ENCODE assay signal across 8 cellular contexts in the genomic region with DNA sequence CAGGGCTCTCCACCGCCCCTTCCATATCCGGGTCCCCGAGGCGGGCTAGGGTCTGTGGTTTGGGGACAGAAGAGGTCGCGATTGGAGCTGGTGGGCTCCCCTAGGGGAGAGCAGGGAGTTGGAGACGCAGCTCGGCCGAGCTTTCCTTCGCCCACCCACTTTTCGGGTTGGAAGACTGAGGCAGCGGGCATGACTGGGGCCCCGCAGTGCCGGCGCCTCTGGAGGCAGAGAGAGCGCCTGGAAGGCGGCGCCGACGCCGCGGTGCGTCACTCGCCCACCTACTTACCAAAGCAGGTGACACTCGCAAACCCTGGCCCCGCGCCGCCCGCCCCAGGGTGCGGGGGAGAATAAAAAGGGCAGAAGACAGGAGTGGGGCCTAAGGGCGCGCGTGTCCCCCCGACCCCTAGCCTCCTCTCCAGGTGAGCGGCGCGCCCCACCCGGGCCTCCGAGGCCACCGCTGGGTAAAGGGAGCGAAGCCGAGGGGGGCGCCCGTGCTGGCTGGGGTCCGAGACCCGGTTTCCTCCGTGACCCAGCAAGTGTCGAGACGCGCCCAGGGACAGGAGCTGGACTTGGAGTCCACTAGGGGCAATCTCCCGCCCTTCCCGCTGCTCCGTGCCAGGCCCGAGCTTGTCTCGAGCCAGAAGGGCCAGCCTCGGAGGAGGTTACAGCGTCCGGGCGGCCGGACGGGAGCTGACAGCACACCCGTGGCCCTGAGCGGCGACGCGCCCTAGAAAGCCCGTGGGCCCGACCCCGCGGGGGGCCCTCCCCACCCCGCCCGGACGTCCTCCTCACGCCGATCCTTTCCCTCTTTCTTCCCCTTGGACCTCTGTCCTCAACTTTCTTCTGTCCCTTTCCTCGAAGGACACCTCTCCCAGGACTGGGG. TPM values are rescaled to one million over a fixed set of nuclear protein-coding genes. Genes with fewer than 3 reads are reported as not detected.
DNase-seq lines count a peak whose midpoint lies in the region; ATAC-seq and TF ChIP-seq lines count a peak whose summit lies in the region.

No MANE protein-coding gene starts in this region.

- H3K9me3 ChIP-seq in H9 (ENCODE audit: control insufficient read depth, low read depth, low read length) (no peaks in the 10 kb centered on the region), MG63 (no peaks in the 10 kb centered on the region), neuron (ENCODE audit: low read length) (peaks cover 2% of the 10 kb centered on the region)

- no peak overlapping the region for H2BK120ac ChIP-seq in H9 (ENCODE audit: low read depth, low read length, poor library complexity, severe bottlenecking)

- no peak overlapping the region for H3K9ac ChIP-seq in H9 (ENCODE audit: extremely low read depth, insufficient read length, low read length)

- no peaks in the 10 kb centered on the region for H4K20me1 ChIP-seq in H9 (ENCODE audit: control insufficient read depth, insufficient read depth, insufficient read length)

- H3K4me1 ChIP-seq in H9 (ENCODE audit: insufficient read depth, low read length) (peaks cover 6% of the 10 kb centered on the region; the same call in 1 of the 2 replicates), neuron (ENCODE audit: insufficient read depth, low read length) (peaks cover 12% of the 10 kb centered on the region)

- no peak overlapping the region for H2BK12ac ChIP-seq in H9 (ENCODE audit: insufficient read length, low read depth, low read length)

- H3K4me3 ChIP-seq in GM12865 (ENCODE audit: low read depth, low read length) (peak overlapping the region; percentile 98), MG63 (peak overlapping the region; percentile 58), neuron (ENCODE audit: low read length) (peak overlapping the region; percentile 59)

- no peaks in the 10 kb centered on the region for H3K36me3 ChIP-seq in MG63
- H3K36me3 ChIP-seq in neuron (ENCODE audit: insufficient read depth, low read length), result no peaks in the 10 kb centered on the region

- H2BK20ac ChIP-seq in H9 (ENCODE audit: low read depth, low read length, poor library complexity, severe bottlenecking), result no peak overlapping the region

- H2AK5ac ChIP-seq in H9 (ENCODE audit: insufficient read length, low read length), result no peak overlapping the region

- H3K23me2 ChIP-seq in H9 (ENCODE audit: insufficient read length, low read depth, low read length, poor library complexity, severe bottlenecking), result peaks cover 15% of the 10 kb centered on the region

- H3K9me3 Mint-ChIP-seq in H9, result peaks cover 0 to 6% of the 10 kb centered on the region in 2 experiments; a peak in 3 of 5 replicates

- H3K4me1 Mint-ChIP-seq in H9, result peaks cover 22 to 23% of the 10 kb centered on the region in 2 experiments

- H3K4me3 Mint-ChIP-seq in H9, result peak overlapping the region; percentile 75 to 82

- no peak overlapping the region for H4K91ac ChIP-seq in H9 (ENCODE audit: insufficient read length, low read depth, low read length)

- no peak overlapping the region for H3K23ac ChIP-seq in H9 (ENCODE audit: insufficient read length, low read depth, low read length)

- TF ChIP-seq CTCF in GM12865 (IDR thresholded peaks at IDR 0.05; ENCODE audit: insufficient read depth, low read depth, low read length, missing control alignments), result no peak
- TF ChIP-seq CTCF in H9 (conservative IDR thresholded peaks at IDR 0.05), result no peak; the same call in 2 of the 3 replicates

- H2AFZ ChIP-seq in H9 (ENCODE audit: low read length) (no peak overlapping the region), neuron (ENCODE audit: low read depth, low read length) (peak overlapping the region; percentile 93)

- no peaks in the 10 kb centered on the region for H3K79me2 ChIP-seq in H9 (ENCODE audit: insufficient read depth, low read length)

- no peaks in the 10 kb centered on the region for H3K79me1 ChIP-seq in H9 (ENCODE audit: insufficient read depth, low read depth, low read length, poor library complexity, severe bottlenecking)

- no peak overlapping the region for H2BK5ac ChIP-seq in H9 (ENCODE audit: insufficient read length, low read length)

- DNase-seq in GM12865 (ENCODE audit: low read depth), result peak; percentile 70
- DNase-seq in H9, result no peak
- DNase-seq in MG63, result no peak
- DNase-seq in activated T-cell treated with anti-CD3 and anti-CD28 coated beads for 24 hours (ENCODE audit: low read depth), result peak; percentile 56
- no peak for DNase-seq in inferior parietal cortex (ENCODE audit: extremely low spot score)

- H2BK15ac ChIP-seq in H9 (ENCODE audit: low read depth, low read length), result no peak overlapping the region

- H4K8ac ChIP-seq in H9 (replicated peaks; ENCODE audit: insufficient read length, low read depth, low read length), result no peak overlapping the region

- peak overlapping the region; percentile 39 for H3K4me2 ChIP-seq in H9 (ENCODE audit: insufficient read depth, insufficient read length, low read length)

- no peak overlapping the region for H3K56ac ChIP-seq in H9 (ENCODE audit: insufficient read length, low read depth, low read length)

- ATAC-seq in esophagus mucosa, result peak; percentile 44

- H3K18ac ChIP-seq in H9 (ENCODE audit: insufficient read length, low read depth, low read length), result no peak overlapping the region

- H4K5ac ChIP-seq in H9 (ENCODE audit: insufficient read length, low read depth, low read length), result no peak overlapping the region

- H3K27me3 ChIP-seq in H9 (ENCODE audit: insufficient read depth, low read length) (peaks cover 19% of the 10 kb centered on the region; the same call in 1 of the 2 replicates), MG63 (no peaks in the 10 kb centered on the region), neuron (ENCODE audit: insufficient read depth, low read length) (peaks cover 45% of the 10 kb centered on the region)

- no peak overlapping the region for H3T11ph ChIP-seq in H9 (ENCODE audit: low read length)

- no CpG with 5 or more reads among the region's 76 CpGs for WGBS in H9 (ENCODE audit: extremely low coverage, insufficient read length, low lambda C conversion rate)

- peaks cover 0 to 4% (median 1%) of the 10 kb centered on the region in 3 experiments; a peak in 3 of 7 replicates for H3K36me3 Mint-ChIP-seq in H9 (ENCODE audit: insufficient read depth in 1 of 3, low read depth in 3 of 3)

- H3K27me3 Mint-ChIP-seq in H9 (ENCODE audit: low read depth), result peaks cover 68% of the 10 kb centered on the region

- no peak overlapping the region for H3K27ac ChIP-seq in H9 (ENCODE audit: insufficient read length, low read depth, low read length)
- H3K27ac ChIP-seq in temporal lobe (ENCODE audit: low read depth, low read length), result peak overlapping the region; percentile 84

- no peak overlapping the region for H3K27ac Mint-ChIP-seq in H9

- H3K4ac ChIP-seq in H9 (ENCODE audit: low read depth, low read length), result no peak overlapping the region

- no peak overlapping the region; the same call in 1 of the 2 replicates for H3K14ac ChIP-seq in H9 (ENCODE audit: insufficient read depth, low read length)

RNA-seq across cellular contexts. Expression of gene GRID1, which starts 34.4 kb away (rescaled TPM):
- total RNA-seq in H9 (2021), result 0.35 TPM in 1 of 2 replicates, not detected in the other
- total RNA-seq in MG63 (2014; rRNA removed; shearing (Covaris generic); ENCODE audit: low replicate concordance), result 0.10 and 0.15 TPM in 2 replicates
- total RNA-seq in esophagus mucosa, result 0.68 TPM
- total RNA-seq in temporal lobe, result 8.6 TPM

Comparison
In these comparisons a context has a peak if more than half of its experiments do, and no peak if none do; other contexts are left out.
1. DNase-seq: peak in GM12865 (single experiment) and activated T-cell treated with anti-CD3 and anti-CD28 coated beads for 24 hours (single experiment); none in H9 (single experiment), MG63 (single experiment) and inferior parietal cortex (single experiment).
2. Peak in every context shown above with its lines, with median percentiles within 50 percentile points of each other: H3K4me3 ChIP-seq.